In genomic region chr15:90872481-90873184, GRCh38 we compare ENCODE assay signal across 8 cellular contexts. TPM values are rescaled to one million over a fixed set of nuclear protein-coding genes. Genes with fewer than 3 reads are reported as not detected.
DNase-seq lines count a peak whose midpoint lies in the region; ATAC-seq and TF ChIP-seq lines count a peak whose summit lies in the region.

No MANE protein-coding gene starts in this region.

- H3K4me3 ChIP-seq in GM23248 (peak overlapping the region; percentile 75), liver (ENCODE audit: low read depth in 1 of 3, low read length in 3 of 3) (peak overlapping the region; percentile 80 to 94 (median 89))

- H3K27me3 Mint-ChIP-seq in stimulated activated memory B cell treated with anti-CD40 and anti-IgM and Interleukin-4, amounts not matched to agents 10 μg/mL and 1 μg/mL and 100 μg/mL, for 72 hours = no peaks in the 10 kb centered on the region

- peak overlapping the region; percentile 52 for H2AFZ ChIP-seq in GM23248

- peak; percentile 74 for DNase-seq in AG08395 (ENCODE audit: low spot score)
- DNase-seq in GM23248 = peak; percentile 91
- peak; percentile 28 for DNase-seq in cerebellar cortex (ENCODE audit: low spot score)
- no peak for DNase-seq in GDM1 (lab: John Stamatoyannopoulos, UW)
- no peak for DNase-seq in ureter (ENCODE audit: low spot score)

- H3K9ac ChIP-seq in GM23248 (peak overlapping the region; percentile 91), liver (ENCODE audit: low read depth in 1 of 2, low read length in 2 of 2) (peak overlapping the region; percentile 83 to 96)

- peaks cover 16% of the 10 kb centered on the region for H3K36me3 Mint-ChIP-seq in stimulated activated memory B cell treated with anti-CD40 and anti-IgM and Interleukin-4, amounts not matched to agents 10 μg/mL and 1 μg/mL and 100 μg/mL, for 72 hours

- peaks cover 64% of the 10 kb centered on the region for H3K4me1 Mint-ChIP-seq in stimulated activated memory B cell treated with anti-CD40 and anti-IgM and Interleukin-4, amounts not matched to agents 10 μg/mL and 1 μg/mL and 100 μg/mL, for 72 hours

- H3K36me3 ChIP-seq in GM23248 (ENCODE audit: low read depth) (no peaks in the 10 kb centered on the region; the same call in 1 of the 2 replicates), liver (ENCODE audit: control insufficient read depth in 4 of 4, insufficient read depth in 3 of 4, low read depth in 1 of 4, low read length in 3 of 4) (peaks cover 11 to 16% (median 14%) of the 10 kb centered on the region in 4 donors)

- peaks cover 62% of the 10 kb centered on the region for H3K79me2 ChIP-seq in GM23248 (ENCODE audit: insufficient read depth)

- peak overlapping the region; percentile 90 for H3K27ac ChIP-seq in GM23248
- H3K27ac ChIP-seq in liver (ENCODE audit: low read depth in 1 of 2, low read length in 2 of 2) = peak overlapping the region; percentile 88 to 90

- no peak for TF ChIP-seq RAD21 in liver (IDR thresholded peaks at IDR 0.05)

- H3K4me1 ChIP-seq in GM23248 (ENCODE audit: insufficient read depth) (peaks cover 40% of the 10 kb centered on the region), liver (ENCODE audit: control insufficient read depth in 4 of 4, insufficient read depth in 4 of 4, low read length in 3 of 4) (peaks cover 8 to 65% (median 48%) of the 10 kb centered on the region in 4 donors)

- WGBS in GM23248 (ENCODE audit: low coverage in 1 of 2, low lambda C conversion rate in 2 of 2, missing lambda C conversion rate in 2 of 2), 2 experiments = 6 to 12% methylated on average over 12 of the region's 12 CpGs
- WGBS in liver = 14% methylated on average over 12 of the region's 12 CpGs

- no peaks in the 10 kb centered on the region for H3K9me3 ChIP-seq in GM23248 (ENCODE audit: low read depth)
- no peaks in the 10 kb centered on the region for H3K9me3 ChIP-seq in liver (ENCODE audit: control insufficient read depth in 4 of 4, low read length in 3 of 4)

- H3K27me3 ChIP-seq in GM23248 (replicated peaks; ENCODE audit: insufficient read depth) (no peaks in the 10 kb centered on the region), liver (ENCODE audit: control insufficient read depth in 4 of 4, insufficient read depth in 4 of 4, low read length in 3 of 4) (no peaks in the 10 kb centered on the region)

- in situ Hi-C loops in GM23248 (cut with MboI) = no loop called here

- no peaks in the 10 kb centered on the region for H3K9me3 Mint-ChIP-seq in stimulated activated memory B cell treated with anti-CD40 and anti-IgM and Interleukin-4, amounts not matched to agents 10 μg/mL and 1 μg/mL and 100 μg/mL, for 72 hours

- no peaks in the 10 kb centered on the region for H3K9me2 ChIP-seq in GM23248 (ENCODE audit: insufficient read depth)

- H3K4me3 Mint-ChIP-seq in stimulated activated memory B cell treated with anti-CD40 and anti-IgM and Interleukin-4, amounts not matched to agents 10 μg/mL and 1 μg/mL and 100 μg/mL, for 72 hours = peak overlapping the region; percentile 90

- H3K4me2 ChIP-seq in GM23248 (ENCODE audit: unreplicated experiment) = peak overlapping the region; percentile 85

- no peaks in the 10 kb centered on the region for H4K20me1 ChIP-seq in GM23248 (ENCODE audit: insufficient read depth)

- peak; percentile 60 for ATAC-seq in SK-N-SH treated with all-trans-retinoic acid at 6 μM for 48 hours
- peak; percentile 15 for ATAC-seq in stimulated activated memory B cell treated with anti-CD40 and anti-IgM and Interleukin-4, amounts not matched to agents 10 μg/mL and 1 μg/mL and 100 μg/mL, for 72 hours

- peak overlapping the region; percentile 82 for H3K27ac Mint-ChIP-seq in stimulated activated memory B cell treated with anti-CD40 and anti-IgM and Interleukin-4, amounts not matched to agents 10 μg/mL and 1 μg/mL and 100 μg/mL, for 72 hours

- peaks cover 24% of the 10 kb centered on the region for H3F3A ChIP-seq in GM23248 (ENCODE audit: insufficient read depth)

- TF ChIP-seq CTCF in liver (IDR thresholded peaks at IDR 0.05; ENCODE audit: low read depth, low read length, missing input control) = no peak

TF ChIP-seq in SK-N-SH treated with all-trans-retinoic acid at 6 μM for 48 hours, 23 proteins besides CTCF, POLR2A, EP300 and RAD21:
- TF ChIP-seq TCF4 (CRISPR knock-in tag; IDR thresholded peaks at IDR 0.05; ENCODE audit: borderline replicate concordance) (no peak), PATZ1 (CRISPR knock-in tag; IDR thresholded peaks at IDR 0.05; ENCODE audit: borderline replicate concordance) (no peak)

TF ChIP-seq in liver, 16 proteins besides CTCF, POLR2A, EP300 and RAD21:
- peak; percentile 46 for TF ChIP-seq TAF1 (conservative IDR thresholded peaks at IDR 0.05)
- no peak for TF ChIP-seq GABPA (IDR thresholded peaks at IDR 0.05 in 1 of 2, conservative IDR thresholded peaks at IDR 0.05 in 1 of 2)
- TF ChIP-seq JUND (IDR thresholded peaks at IDR 0.05) = peak; percentile 23 to 33
- TF ChIP-seq EGR1 (IDR thresholded peaks at IDR 0.05; ENCODE audit: low read depth in 2 of 2) = no peak

RNA-seq across cellular contexts. Expression of gene FURIN, which starts 4.2 kb away (rescaled TPM):
- 48.1 and 50.8 TPM in 2 replicates for total RNA-seq in GM23248 (2014; rRNA removed; shearing (Covaris generic))
- 13.0 and 13.9 TPM in 2 replicates for polyA plus RNA-seq in GM23248 (2016; fragmentation: Nextera tagmentation; extraction: Ambion mirVana)
- 100 to 1,000 TPM; 124 to 204 TPM for total RNA-seq in liver
- polyA plus RNA-seq in liver = 100 to 1,000 TPM; 102 to 258 TPM
- 41.3 TPM for total RNA-seq in ureter

RNA-seq across cellular contexts. Expression of gene FES, which starts 11.7 kb away (rescaled TPM):
- 3.5 and 7.5 TPM in 2 replicates for total RNA-seq in GM23248 (2014; rRNA removed; shearing (Covaris generic))
- polyA plus RNA-seq in GM23248 (2016; fragmentation: Nextera tagmentation; extraction: Ambion mirVana) (3.5 and 3.6 TPM in 2 replicates), liver (10 to 100 TPM; 12.1 to 14.7 TPM)
- total RNA-seq in liver (10 to 100 TPM; 42.8 to 43.1 TPM), ureter (36.2 TPM)

RNA-seq across cellular contexts. Expression of gene MAN2A2, which starts 30.5 kb away (rescaled TPM):
- total RNA-seq in GM23248 (2014; rRNA removed; shearing (Covaris generic)) = 5.9 and 7.7 TPM in 2 replicates
- polyA plus RNA-seq in GM23248 (2016; fragmentation: Nextera tagmentation; extraction: Ambion mirVana) = 4.3 and 5.1 TPM in 2 replicates
- 100 to 1,000 TPM in 1 of 2 donors, 10 to 100 TPM in 1; 73.9 to 111 TPM for total RNA-seq in liver
- polyA plus RNA-seq in liver = 10 to 100 TPM; 17.3 to 27.8 TPM
- 58.5 TPM for total RNA-seq in ureter

RNA-seq across cellular contexts. Expression of gene HDDC3, which starts 59.7 kb away (rescaled TPM):
- total RNA-seq in GM23248 (2014; rRNA removed; shearing (Covaris generic)) = 9.7 and 17.3 TPM in 2 replicates
- 11.1 and 13.5 TPM in 2 replicates for polyA plus RNA-seq in GM23248 (2016; fragmentation: Nextera tagmentation; extraction: Ambion mirVana)
- 10 to 100 TPM; 12.5 to 15.3 TPM for total RNA-seq in liver
- polyA plus RNA-seq in liver = 10 to 100 TPM; 12.9 to 15.4 TPM
- 19.5 TPM for total RNA-seq in ureter

Comparison
In these comparisons a context has a peak if more than half of its experiments do, and no peak if none do; other contexts are left out.
1. DNase-seq: peak in AG08395 (single experiment), GM23248 (single experiment) and cerebellar cortex (single experiment); none in GDM1 (single experiment) and ureter (single experiment).